In the genomic region with DNA sequence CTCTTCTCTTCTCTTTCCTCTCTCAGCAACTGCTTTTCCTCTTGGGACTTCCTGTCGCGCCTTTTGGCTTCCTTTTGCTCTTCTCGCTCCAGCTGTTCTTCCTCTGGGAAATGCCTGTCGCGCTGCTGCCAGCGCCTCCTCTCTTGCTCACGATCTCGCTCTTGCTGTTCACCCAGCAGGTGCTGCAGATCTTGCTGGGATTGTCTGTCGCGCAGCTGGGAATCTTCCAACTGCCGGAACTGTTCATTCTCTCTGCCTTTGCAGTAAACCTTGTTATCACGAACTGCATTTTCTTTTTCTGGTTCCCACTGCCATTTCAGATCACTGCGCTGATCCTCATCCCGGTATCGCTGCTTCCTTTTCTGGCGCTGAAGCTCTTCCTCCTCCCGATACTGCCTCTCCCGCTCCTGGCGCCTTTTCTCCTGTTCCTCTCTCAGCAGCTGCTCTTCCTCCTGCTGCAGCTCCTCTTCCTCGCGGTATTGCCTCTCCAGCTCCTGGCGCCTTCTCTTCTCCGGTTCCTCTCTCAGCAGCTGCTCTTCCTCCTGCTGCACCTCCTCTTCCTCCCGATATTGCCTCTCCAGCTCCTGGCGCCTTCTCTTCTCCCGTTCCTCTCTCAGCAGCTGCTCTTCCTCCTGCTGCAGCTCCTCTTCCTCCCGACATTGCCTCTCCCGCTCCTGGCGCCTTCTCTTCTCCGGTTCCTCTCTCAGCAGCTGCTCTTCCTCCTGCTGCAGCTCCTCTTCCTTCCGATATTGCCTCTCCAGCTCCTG, we compare ENCODE assay signal across 11 cellular contexts. TPM values are rescaled to one million over a fixed set of nuclear protein-coding genes. Genes with fewer than 3 reads are reported as not detected.
DNase-seq lines count a peak whose midpoint lies in the region; ATAC-seq and TF ChIP-seq lines count a peak whose summit lies in the region.
"Had no signal": no experiment of that assay in that cellular context is flagged by ENCODE, and none has a peak within 500 bp of the region (broad histone marks: within the 10 kb centered on the region; RNA-seq: fewer than 3 reads in every experiment).

No MANE protein-coding gene starts in this region.

- H3K36me3 ChIP-seq in ES-I3 (ENCODE audit: insufficient read depth, low read length) (no peaks in the 10 kb centered on the region), Panc1 (ENCODE audit: control insufficient read depth, insufficient read depth, low read length) (no peaks in the 10 kb centered on the region), skeletal muscle tissue (ENCODE audit: control insufficient read depth in 3 of 3, insufficient read depth in 3 of 3, low read length in 3 of 3) (no peaks in the 10 kb centered on the region)

- no peak for DNase-seq in Panc1 (ENCODE audit: low read depth, low spot score)
- peak; percentile 8 for DNase-seq in fibroblast of pulmonary artery (ENCODE audit: low read depth)
- DNase-seq in iPS-NIHi11 (ENCODE audit: low spot score): no peak
- DNase-seq: GOT3, T-helper 9 cell had no signal

- no TSS peak for BruUV-seq in Panc1 (replicated peaks; lab: Mats Ljungman, UMichigan)

- H3K9ac ChIP-seq in ES-I3 (ENCODE audit: low read depth, low read length) (peak overlapping the region; percentile 26; the same call in 1 of the 2 replicates), skeletal muscle tissue (ENCODE audit: low read depth in 1 of 3, low read length in 3 of 3) (no peak overlapping the region)

- H3K27me3 ChIP-seq in Panc1 (ENCODE audit: control insufficient read depth, insufficient read depth, low read length) (peaks cover 32% of the 10 kb centered on the region), skeletal muscle tissue (ENCODE audit: control insufficient read depth in 3 of 3, insufficient read depth in 3 of 3, low read length in 3 of 3) (peaks cover 73 to 83% (median 79%) of the 10 kb centered on the region in 3 donors)

- H3K4me1 ChIP-seq in ES-I3 (ENCODE audit: insufficient read depth, low read length) (no peaks in the 10 kb centered on the region), Panc1 (ENCODE audit: control insufficient read depth, insufficient read depth, low read length) (peaks cover 5% of the 10 kb centered on the region; the same call in 1 of the 2 replicates), skeletal muscle tissue (ENCODE audit: control insufficient read depth in 3 of 3, insufficient read depth in 3 of 3, low read length in 3 of 3) (peaks cover 26 to 31% (median 31%) of the 10 kb centered on the region in 3 donors)
- H3K4me1 ChIP-seq: foreskin keratinocyte had no signal

- no peak overlapping the region for H3K27ac ChIP-seq in Panc1 (ENCODE audit: low read length)
- H3K27ac ChIP-seq in skeletal muscle tissue (ENCODE audit: low read depth, low read length): no peak overlapping the region
- H3K27ac ChIP-seq: foreskin keratinocyte had no signal

- in situ Hi-C loops in Panc1 (cut with HindIII; ENCODE audit: low pct_unique_long_range_greater_than_20kb, low sequenced_read_pairs): no loop called here

- H3K4me3 ChIP-seq in Panc1 (ENCODE audit: low read depth in 2 of 2, low read length in 2 of 2): peak overlapping the region; percentile 53 to 78
- peak overlapping the region; percentile 50 for H3K4me3 ChIP-seq in fibroblast of pulmonary artery (replicated peaks; ENCODE audit: low read depth, low read length)
- peak overlapping the region; percentile 52 to 63 (median 61) for H3K4me3 ChIP-seq in skeletal muscle tissue (ENCODE audit: low read length in 3 of 3)

- CTCF ChIA-PET in Panc1 (lab: Charles Lee): no interaction called here

- ATAC-seq in Panc1 (no peak), GM19351 (IDR thresholded peaks at IDR 0.05; ENCODE audit: unreplicated experiment) (no peak), GM19463 (IDR thresholded peaks at IDR 0.05; ENCODE audit: unreplicated experiment) (no peak)

- H3K9me3 ChIP-seq in ES-I3 (ENCODE audit: control insufficient read depth, insufficient read depth, low read length) (no peaks in the 10 kb centered on the region), Panc1 (ENCODE audit: control insufficient read depth, insufficient read depth, low read depth, low read length) (no peaks in the 10 kb centered on the region), skeletal muscle tissue (ENCODE audit: control insufficient read depth in 3 of 3, low read length in 3 of 3) (peaks cover 0 to 4% (median 3%) of the 10 kb centered on the region in 3 donors)

- POLR2A ChIA-PET in Panc1 (lab: Charles Lee): no interaction called here

- TF ChIP-seq CTCF in Panc1 (IDR thresholded peaks at IDR 0.05) (no peak), fibroblast of pulmonary artery (IDR thresholded peaks at IDR 0.05; ENCODE audit: low read length, missing control alignments) (no peak)

- intact Hi-C loops in Panc1 (cut with micrococcal nuclease; ENCODE audit: unreplicated experiment): no loop called here

RNA-seq across cellular contexts. Expression of gene TCHH, which starts 5.8 kb away (rescaled TPM):
- total RNA-seq in Panc1 (2021; ENCODE audit: unreplicated experiment): 0.28 TPM
- polyA plus RNA-seq in Panc1 (2012; ENCODE audit: insufficient read length): 0.11 TPM
- total RNA-seq in skeletal muscle tissue: not detected

RNA-seq across cellular contexts. Expression of gene TCHHL1, which starts 20.6 kb away (rescaled TPM):
- total RNA-seq in Panc1 (2021; ENCODE audit: unreplicated experiment) (not detected), skeletal muscle tissue (not detected)
- not detected for polyA plus RNA-seq in Panc1 (2012; ENCODE audit: insufficient read length)
- total RNA-seq: foreskin keratinocyte, NCI-H460 had no signal
- polyA plus RNA-seq: foreskin keratinocyte had no signal

RNA-seq across cellular contexts. Expression of gene RPTN, which starts 49.6 kb away (rescaled TPM):
- not detected for total RNA-seq in Panc1 (2021; ENCODE audit: unreplicated experiment)
- not detected for polyA plus RNA-seq in Panc1 (2012; ENCODE audit: insufficient read length)
- total RNA-seq in skeletal muscle tissue: not detected
- total RNA-seq: NCI-H460 had no signal
- polyA plus RNA-seq: foreskin keratinocyte had no signal
